In genomic region chr15:79632457-79632856, GRCh38 we compare ENCODE assay signal across 9 cellular contexts.
"Had no signal": no experiment of that assay in that cellular context is flagged by ENCODE, and none has a peak within 500 bp of the region (broad histone marks: within the 10 kb centered on the region; RNA-seq: fewer than 3 reads in every experiment).

No MANE protein-coding gene starts in this region.

- H3K36me3 ChIP-seq: HAP-1 had no signal

- DNase-seq: HFFc6, KBM-7 had no signal

- H3K9me3 ChIP-seq: HAP-1 had no signal

- H2AFZ ChIP-seq: GM23338 had no signal

- H3K27ac ChIP-seq: KMS-11 had no signal

- H3K4me2 ChIP-seq: GM23338, KMS-11 had no signal

- H3K9me3 Mint-ChIP-seq: GM23338 had no signal

- H3K4me3 ChIP-seq: GM23338, HAP-1 had no signal

- H3K9ac ChIP-seq: KMS-11 had no signal

- H3K27ac Mint-ChIP-seq: GM23338, HFFc6 had no signal

- FAIRE-seq: H1, H54, HTR-8/SVneo had no signal

- H3K4me1 ChIP-seq: HAP-1 had no signal

- H3K4me3 Mint-ChIP-seq: GM23338, HFFc6 had no signal

- ATAC-seq: GM23338, HCT116 had no signal
